In the genomic region with DNA sequence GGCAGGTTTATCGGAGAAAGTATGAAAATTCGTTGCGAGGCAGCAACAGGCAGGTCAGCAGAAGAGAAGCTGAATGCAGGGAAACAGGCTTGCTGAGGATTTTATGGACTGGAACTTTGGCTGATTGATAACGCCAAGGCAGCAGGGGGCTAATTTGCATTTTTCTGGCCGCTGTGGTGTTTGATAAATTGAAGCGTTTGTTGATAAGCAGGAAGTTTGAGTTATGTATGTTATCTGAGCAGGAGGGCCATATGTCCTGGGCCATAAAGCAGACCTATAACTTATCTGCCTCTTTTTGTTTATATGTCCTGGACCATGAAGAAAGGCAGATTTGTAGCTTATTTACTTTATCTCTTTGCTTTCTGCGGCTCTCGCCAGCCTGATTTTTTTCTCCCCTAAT, we compare ENCODE assay signal across 18 cellular contexts.
DNase-seq lines count a peak whose midpoint lies in the region; ATAC-seq, FAIRE-seq and TF ChIP-seq lines count a peak whose summit lies in the region.
"Had no signal": no experiment of that assay in that cellular context is flagged by ENCODE, and none has a peak within 500 bp of the region (broad histone marks: within the 10 kb centered on the region; RNA-seq: fewer than 3 reads in every experiment).

No MANE protein-coding gene starts in this region.

- no peak overlapping the region for H2BK15ac ChIP-seq in IMR-90 (ENCODE audit: low read depth, low read length)
- H2BK15ac ChIP-seq in mesenchymal stem cell (ENCODE audit: low read depth, poor library complexity, severe bottlenecking) = no peak overlapping the region

- H3K56ac ChIP-seq in IMR-90 (ENCODE audit: extremely low read depth, insufficient read depth, low read length) = no peak overlapping the region

- H3K18ac ChIP-seq in IMR-90 (ENCODE audit: low read depth, low read length) = no peak overlapping the region
- H3K18ac ChIP-seq in mesenchymal stem cell (ENCODE audit: low read depth in 1 of 2, low read length in 2 of 2) = no peak overlapping the region

- no peak for TF ChIP-seq POLR2A in IMR-90 (IDR thresholded peaks at IDR 0.05; ENCODE audit: low read depth, low read length)
- no peak for TF ChIP-seq POLR2A in K562 (conservative IDR thresholded peaks at IDR 0.05)

- in situ Hi-C loops in IMR-90 (cut with MboI; ENCODE audit: low sequenced_read_pairs) = no loop called here
- in situ Hi-C loops in K562 (cut with MboI) = loop anchor here (5.0 kb wide), 1 partner anchor 479 kb away; the partner anchor contains the start of gene ZNF20

- no peak overlapping the region for H4K5ac ChIP-seq in IMR-90 (ENCODE audit: low read depth, low read length)

- H3K9me1 ChIP-seq in IMR-90 (ENCODE audit: insufficient read depth, low read length) (no peaks in the 10 kb centered on the region), K562 (ENCODE audit: control insufficient read depth, insufficient read depth, low read length) (peaks cover 2% of the 10 kb centered on the region)

- H2AFZ ChIP-seq in IMR-90 (replicated peaks; ENCODE audit: low read length, poor library complexity) (no peak overlapping the region), K562 (ENCODE audit: low read depth, low read length) (no peak overlapping the region), mesenchymal stem cell (ENCODE audit: low read depth, low read length) (peak overlapping the region; percentile 53)
- H2AFZ ChIP-seq: GM23248 had no signal

- H4K8ac ChIP-seq in IMR-90 (ENCODE audit: low read depth in 2 of 2, low read length in 2 of 2) (no peak overlapping the region), mesenchymal stem cell (ENCODE audit: low read length) (peak overlapping the region; percentile 37)

- H3K4me3 ChIP-seq in IMR-90 (ENCODE audit: insufficient read depth, low read depth, low read length) (no peak overlapping the region), K562 (no peak overlapping the region), mesenchymal stem cell (ENCODE audit: insufficient read depth in 1 of 2, low read depth in 1 of 2, low read length in 2 of 2) (no peak overlapping the region)
- H3K4me3 ChIP-seq: GM23248 had no signal

- H3K9ac ChIP-seq in IMR-90 (ENCODE audit: low read depth, low read length) (no peak overlapping the region), K562 (ENCODE audit: insufficient read depth in 1 of 2, low read depth in 2 of 2, low read length in 2 of 2) (no peak overlapping the region), mesenchymal stem cell (ENCODE audit: low read length) (no peak overlapping the region)
- H3K9ac ChIP-seq: GM23248 had no signal

- DNase-seq in IMR-90 (no peak), K562 (ENCODE audit: extremely low read depth in 1 of 4, low spot score in 3 of 4) (peak in 2 of 4 experiments; percentile 25 to 66), mesenchymal stem cell (no peak), NCI-H226 (no peak), amniotic stem cell (lab: John Stamatoyannopoulos, UW) (no peak), D721Med (ENCODE audit: insufficient read length, low spot score) (no peak)
- DNase-seq: C1 segment of cervical spinal cord; Calu3; CD4-positive, alpha-beta memory T cell; COR-L47; DMS153; DND-41; GM23248; H7; HCEC 1CT had no signal

- H2BK5ac ChIP-seq in IMR-90 (ENCODE audit: low read depth, low read length, poor library complexity, severe bottlenecking) (no peak overlapping the region), mesenchymal stem cell (ENCODE audit: low read depth, low read length, poor library complexity, severe bottlenecking) (no peak overlapping the region)

- whole genome bisulfite sequencing in IMR-90 (ENCODE audit: extremely low coverage in 2 of 2, insufficient read length in 1 of 2), 2 experiments = 57% methylated on average over 3 of the region's 8 CpGs; no CpG with 5 or more reads in 1 of the 2 experiments
- WGBS in K562 (ENCODE audit: insufficient coverage, low coverage, missing lambda C conversion rate) = 13% methylated on average over 8 of the region's 8 CpGs
- WGBS in mesenchymal stem cell = 56% methylated on average over 8 of the region's 8 CpGs

- H4K20me1 ChIP-seq in IMR-90 (ENCODE audit: insufficient read depth, low read length) = no peaks in the 10 kb centered on the region
- no peaks in the 10 kb centered on the region for H4K20me1 ChIP-seq in K562 (replicated peaks; ENCODE audit: control insufficient read depth, insufficient read depth, low read length)

- TF ChIP-seq CTCF in IMR-90 (conservative IDR thresholded peaks at IDR 0.05; ENCODE audit: low read depth, low read length) (no peak), K562 (IDR thresholded peaks at IDR 0.05 in 2 of 3, conservative IDR thresholded peaks at IDR 0.05 in 1 of 3; ENCODE audit: insufficient read depth in 2 of 3, low read depth in 1 of 3, low read length in 3 of 3) (no peak), D721Med (IDR thresholded peaks at IDR 0.05; ENCODE audit: insufficient read depth, missing control alignments) (no peak)

- H3K9me3 ChIP-seq in IMR-90 (ENCODE audit: control insufficient read depth, insufficient read depth, low read length) (no peaks in the 10 kb centered on the region), K562 (replicated peaks; ENCODE audit: control insufficient read depth, insufficient read depth, low read depth, low read length) (peaks cover 6% of the 10 kb centered on the region; the same call in 1 of the 2 replicates), mesenchymal stem cell (ENCODE audit: control insufficient read depth, low read length) (no peaks in the 10 kb centered on the region)

- no peak overlapping the region for H3K4ac ChIP-seq in IMR-90 (ENCODE audit: low read depth, low read length)
- no peak overlapping the region for H3K4ac ChIP-seq in mesenchymal stem cell (ENCODE audit: low read depth in 1 of 2, low read length in 2 of 2)

- H3K23ac ChIP-seq in IMR-90 (ENCODE audit: low read depth, low read length) (no peak overlapping the region), mesenchymal stem cell (ENCODE audit: low read length in 2 of 2) (no peak overlapping the region)

- TF ChIP-seq RAD21 in IMR-90 (IDR thresholded peaks at IDR 0.05; ENCODE audit: low read length) (no peak), K562 (CRISPR knock-in tag; conservative IDR thresholded peaks at IDR 0.05 in 1 of 2, IDR thresholded peaks at IDR 0.05 in 1 of 2) (no peak)

- peak overlapping the region; percentile 24 for H2AK9ac ChIP-seq in IMR-90 (replicated peaks; ENCODE audit: low read depth, low read length, poor library complexity)

- H3K27ac ChIP-seq in IMR-90 (ENCODE audit: insufficient read depth, low read length) (no peak overlapping the region), K562 (ENCODE audit: extremely low read depth, low read depth, low read length) (no peak overlapping the region), mesenchymal stem cell (ENCODE audit: low read length, poor library complexity, severe bottlenecking) (no peak overlapping the region)
- H3K27ac ChIP-seq: GM23248 had no signal

- H3K36me3 ChIP-seq in IMR-90 (ENCODE audit: control insufficient read depth, insufficient read depth, low read length) (no peaks in the 10 kb centered on the region), K562 (ENCODE audit: control insufficient read depth, insufficient read depth, low read length) (no peaks in the 10 kb centered on the region), mesenchymal stem cell (ENCODE audit: control insufficient read depth in 1 of 2, insufficient read depth in 2 of 2, low read depth in 1 of 2, low read length in 2 of 2) (peaks cover 0 to 9% of the 10 kb centered on the region in 2 experiments)

- no peaks in the 10 kb centered on the region for H3K79me2 ChIP-seq in K562 (ENCODE audit: control insufficient read depth, insufficient read depth, low read length)

- H3K4me1 ChIP-seq in IMR-90 (ENCODE audit: control insufficient read depth, insufficient read depth, low read length) = no peaks in the 10 kb centered on the region
- peaks cover 4 to 7% of the 10 kb centered on the region in 2 experiments; a peak in 3 of 5 replicates for H3K4me1 ChIP-seq in K562 (replicated peaks in 1 of 2; ENCODE audit: control insufficient read depth in 2 of 2, insufficient read depth in 2 of 2, low read length in 2 of 2)
- H3K4me1 ChIP-seq in mesenchymal stem cell (ENCODE audit: control insufficient read depth, insufficient read depth, low read depth, low read length) = no peaks in the 10 kb centered on the region

- no peak for ATAC-seq in IMR-90 (ENCODE audit: low read depth)
- ATAC-seq in K562 = peak; percentile 40; the same call in 1 of the 3 replicates

- no peak overlapping the region for H3K4me2 ChIP-seq in IMR-90 (ENCODE audit: low read depth, low read length)
- no peak overlapping the region for H3K4me2 ChIP-seq in K562 (ENCODE audit: insufficient read depth, low read length)
- H3K4me2 ChIP-seq in mesenchymal stem cell (ENCODE audit: low read length, poor library complexity, severe bottlenecking) = no peak overlapping the region

- no peak overlapping the region for H2AK5ac ChIP-seq in IMR-90 (ENCODE audit: low read depth, low read length)
- H2AK5ac ChIP-seq in mesenchymal stem cell (ENCODE audit: low read length, severe bottlenecking) = no peak overlapping the region

- intact Hi-C loops in IMR-90 (cut with micrococcal nuclease) = no loop called here
- intact Hi-C loops in K562 (cut with micrococcal nuclease) = no loop called here

- H2BK12ac ChIP-seq in mesenchymal stem cell (ENCODE audit: low read length in 2 of 2) = no peak overlapping the region

- H2BK20ac ChIP-seq in IMR-90 (ENCODE audit: low read depth, low read length) = no peak overlapping the region

- no peak overlapping the region for H4K91ac ChIP-seq in IMR-90 (ENCODE audit: insufficient read depth, low read depth, low read length)
- H4K91ac ChIP-seq in mesenchymal stem cell (ENCODE audit: low read length) = no peak overlapping the region

- H3K27me3 ChIP-seq in IMR-90 (ENCODE audit: control insufficient read depth, insufficient read depth, low read length) (no peaks in the 10 kb centered on the region), K562 (ENCODE audit: control insufficient read depth in 2 of 2, insufficient read depth in 2 of 2, low read length in 2 of 2) (no peaks in the 10 kb centered on the region), mesenchymal stem cell (ENCODE audit: control insufficient read depth in 1 of 2, insufficient read depth in 1 of 2, low read length in 2 of 2) (no peaks in the 10 kb centered on the region)

- H3K79me1 ChIP-seq in IMR-90 (ENCODE audit: low read depth in 1 of 2, low read length in 2 of 2) = no peaks in the 10 kb centered on the region
- H3K79me1 ChIP-seq in mesenchymal stem cell (replicated peaks; ENCODE audit: low read length, poor library complexity, severe bottlenecking) = no peaks in the 10 kb centered on the region

- H3K14ac ChIP-seq in IMR-90 (replicated peaks; ENCODE audit: low read depth, low read length) (no peak overlapping the region), mesenchymal stem cell (ENCODE audit: low read length in 2 of 2) (no peak overlapping the region)

- 0 out of 2 replicates have a peak, but pooled peaks have one; percentile 23 for TF ChIP-seq EP300 in K562 (IDR thresholded peaks at IDR 0.05; ENCODE audit: low read length)

- H2BK120ac ChIP-seq in IMR-90 (ENCODE audit: low read depth, low read length) = no peak overlapping the region
- no peak overlapping the region for H2BK120ac ChIP-seq in mesenchymal stem cell (ENCODE audit: low read depth, low read length)

- CTCF ChIA-PET in IMR-90 (lab: Yijun Ruan, JAX) (no interaction called here), K562 (lab: Yijun Ruan, JAX; ENCODE audit: low intra/inter-chr PET ratio) (interaction anchor here (0.7 kb wide), 1 partner anchor 37 kb away, joined by 3 read pairs; no protein-coding TSS in a partner anchor)

- POLR2A ChIA-PET in IMR-90 (lab: Charles Lee; ENCODE audit: unreplicated experiment) = no interaction called here
- POLR2A ChIA-PET in K562 (lab: Yijun Ruan, JAX) = no interaction called here

- BruUV-seq in IMR-90 (replicated peaks; lab: Mats Ljungman, UMichigan) (no TSS peak), K562 (replicated peaks; lab: Mats Ljungman, UMichigan) (no TSS peak)

- dilution Hi-C loops in IMR-90 (cut with HindIII; ENCODE audit: low sequenced_read_pairs, unreplicated experiment) = no loop called here

- FAIRE-seq in K562 (lab: Jason Lieb, UNC) (no peak), D721Med (lab: Jason Lieb, UNC) (no peak)
- FAIRE-seq: G401.6, GM12892, H1 had no signal
